Comparison of ENCODE assay signal across 8 cellular contexts in the genomic region with DNA sequence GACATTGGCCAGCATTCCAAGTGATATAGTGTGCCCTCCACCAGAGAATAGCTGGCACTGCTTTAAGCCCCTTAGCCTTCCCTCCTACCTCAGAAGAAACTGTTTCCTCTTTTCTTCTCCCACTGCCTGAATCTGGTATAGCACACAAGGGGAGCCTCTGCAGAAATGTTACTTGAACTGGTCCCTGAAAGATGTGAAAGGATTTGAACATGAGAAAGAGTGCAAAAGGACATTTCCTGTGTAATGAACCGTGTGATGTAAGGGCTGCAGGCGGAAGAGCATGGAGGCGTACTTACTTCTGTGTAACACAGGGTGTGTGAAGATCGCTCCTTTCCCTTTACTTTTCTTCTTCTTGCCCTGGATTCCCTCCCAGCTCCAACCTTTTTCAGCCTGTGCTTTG. TPM values are rescaled to one million over a fixed set of nuclear protein-coding genes. Genes with fewer than 3 reads are reported as not detected.
DNase-seq lines count a peak whose midpoint lies in the region; ATAC-seq and TF ChIP-seq lines count a peak whose summit lies in the region.

No MANE protein-coding gene starts in this region.

- intact Hi-C loops in activated CD4-positive, alpha-beta T cell treated with anti-CD3 and anti-CD28 coated beads, Interleukin-2, amount 10 ng/mL, durations not matched to agents 24 days and 14 days (cut with micrococcal nuclease) = no loop called here
- intact Hi-C loops in sciatic nerve (cut with DNase I) = no loop called here
- intact Hi-C loops in sigmoid colon (cut with DNase I) = no loop called here

- H3K4me1 Mint-ChIP-seq in activated CD4-positive, alpha-beta T cell treated with anti-CD3 and anti-CD28 coated beads, Interleukin-2, amount 10 ng/mL, durations not matched to agents 24 days and 14 days = peaks cover 66% of the 10 kb centered on the region
- peaks cover 91% of the 10 kb centered on the region for H3K4me1 Mint-ChIP-seq in central memory CD8-positive, alpha-beta T cell

- H3K27ac Mint-ChIP-seq in activated CD4-positive, alpha-beta T cell treated with anti-CD3 and anti-CD28 coated beads, Interleukin-2, amount 10 ng/mL, durations not matched to agents 24 days and 14 days = peak overlapping the region; percentile 64
- H3K27ac Mint-ChIP-seq in central memory CD8-positive, alpha-beta T cell (ENCODE audit: low read depth) = no peak overlapping the region

- H3K4me1 ChIP-seq in Peyer's patch = peaks cover 0 to 25% (median 6%) of the 10 kb centered on the region in 4 donors
- H3K4me1 ChIP-seq in sigmoid colon = peaks cover 0 to 40% (median 27%) of the 10 kb centered on the region in 4 donors

- no peaks in the 10 kb centered on the region for H3K9me3 Mint-ChIP-seq in activated CD4-positive, alpha-beta T cell treated with anti-CD3 and anti-CD28 coated beads, Interleukin-2, amount 10 ng/mL, durations not matched to agents 24 days and 14 days
- H3K9me3 Mint-ChIP-seq in central memory CD8-positive, alpha-beta T cell = no peaks in the 10 kb centered on the region

- H3K4me3 ChIP-seq in Peyer's patch (no peak overlapping the region), sigmoid colon (no peak overlapping the region)

- TF ChIP-seq CTCF in Peyer's patch (IDR thresholded peaks at IDR 0.05) = no peak
- TF ChIP-seq CTCF in sigmoid colon (IDR thresholded peaks at IDR 0.05) = no peak

- ATAC-seq in HG03342 (IDR thresholded peaks at IDR 0.05; ENCODE audit: unreplicated experiment) (peak; percentile 57), sciatic nerve (peak; percentile 75)
- peak; percentile 54 for ATAC-seq in central memory CD8-positive, alpha-beta T cell (replicated peaks; ENCODE audit: extremely low read depth, poor library complexity, severe bottlenecking)

- H3K27me3 ChIP-seq in Peyer's patch = no peaks in the 10 kb centered on the region
- no peaks in the 10 kb centered on the region for H3K27me3 ChIP-seq in sigmoid colon

- no peaks in the 10 kb centered on the region for H3K36me3 ChIP-seq in Peyer's patch
- H3K36me3 ChIP-seq in sigmoid colon = no peaks in the 10 kb centered on the region

- no peaks in the 10 kb centered on the region for H3K27me3 Mint-ChIP-seq in activated CD4-positive, alpha-beta T cell treated with anti-CD3 and anti-CD28 coated beads, Interleukin-2, amount 10 ng/mL, durations not matched to agents 24 days and 14 days
- H3K27me3 Mint-ChIP-seq in central memory CD8-positive, alpha-beta T cell = no peaks in the 10 kb centered on the region

- no peak for TF ChIP-seq POLR2A in Peyer's patch (IDR thresholded peaks at IDR 0.05)
- TF ChIP-seq POLR2A in sigmoid colon (IDR thresholded peaks at IDR 0.05) = no peak

- peak; percentile 67 for DNase-seq in activated CD4-positive, alpha-beta T cell treated with anti-CD3 and anti-CD28 coated beads, Interleukin-2, amount 10 ng/mL, durations not matched to agents 24 days and 14 days
- DNase-seq in activated CD4-positive, alpha-beta T cell treated with anti-CD3 and anti-CD28 coated beads for 1 hour = no peak
- DNase-seq in central memory CD8-positive, alpha-beta T cell (ENCODE audit: low spot score in 2 of 2) = no peak
- DNase-seq in sciatic nerve (ENCODE audit: low spot score) (no peak), Peyer's patch (no peak), sigmoid colon (no peak), NCI-H187 (lab: John Stamatoyannopoulos, UW) (no peak)

- 38 to 58% methylated on average over 4 of the region's 4 CpGs for WGBS in sigmoid colon, 2 donors

- peaks cover 12% of the 10 kb centered on the region for H3K36me3 Mint-ChIP-seq in activated CD4-positive, alpha-beta T cell treated with anti-CD3 and anti-CD28 coated beads, Interleukin-2, amount 10 ng/mL, durations not matched to agents 24 days and 14 days (ENCODE audit: low read depth)
- peaks cover 2% of the 10 kb centered on the region for H3K36me3 Mint-ChIP-seq in central memory CD8-positive, alpha-beta T cell (ENCODE audit: insufficient read depth)

- H3K9me3 ChIP-seq in Peyer's patch (no peaks in the 10 kb centered on the region), sigmoid colon (no peaks in the 10 kb centered on the region)

- H3K4me3 Mint-ChIP-seq in activated CD4-positive, alpha-beta T cell treated with anti-CD3 and anti-CD28 coated beads, Interleukin-2, amount 10 ng/mL, durations not matched to agents 24 days and 14 days = peak overlapping the region; percentile 72
- peak overlapping the region; percentile 5 for H3K4me3 Mint-ChIP-seq in central memory CD8-positive, alpha-beta T cell

- TF ChIP-seq EP300 in sigmoid colon (IDR thresholded peaks at IDR 0.05) = no peak

- no peak overlapping the region for H3K27ac ChIP-seq in Peyer's patch
- H3K27ac ChIP-seq in sigmoid colon = no peak overlapping the region

RNA-seq across cellular contexts. Expression of a gene that starts 8.3 kb away (rescaled TPM):
- total RNA-seq in activated CD4-positive, alpha-beta T cell treated with anti-CD3 and anti-CD28 coated beads, Interleukin-2, amount 10 ng/mL, durations not matched to agents 24 days and 14 days = 60.8 and 66.6 TPM in 2 replicates
- total RNA-seq in sciatic nerve (74.7 TPM), Peyer's patch (10 to 100 TPM; 39.3 to 51.8 (median 42.0) TPM), sigmoid colon (10 to 100 TPM; 10.7 to 17.9 (median 15.0) TPM)
- polyA plus RNA-seq in sigmoid colon = 10 to 100 TPM; 13.2 to 23.1 (median 17.9) TPM
